Comparison of ENCODE assay signal across 1 cellular context in genomic region chr9:77811832-77812231, GRCh38.
TF ChIP-seq lines count a peak whose summit lies in the region.

No MANE protein-coding gene starts in this region.

TF ChIP-seq in HepG2, 621 proteins besides CTCF, POLR2A, EP300 and RAD21 (continued from another document):
- TF ChIP-seq ZNF367 (CRISPR knock-in tag; IDR thresholded peaks at IDR 0.05; ENCODE audit: borderline replicate concordance) (no peak), NCOA1 (CRISPR knock-in tag; IDR thresholded peaks at IDR 0.05) (no peak), DMTF1 (CRISPR knock-in tag; IDR thresholded peaks at IDR 0.05) (no peak), IRF9 (CRISPR knock-in tag; IDR thresholded peaks at IDR 0.05; ENCODE audit: borderline replicate concordance) (no peak)
TF ChIP-seq in HepG2: peak in this region for 0.
